ENCODE assay signal across 16 cellular contexts in genomic region chrX:69361286-69361926, GRCh38.
DNase-seq lines count a peak whose midpoint lies in the region; ATAC-seq and TF ChIP-seq lines count a peak whose summit lies in the region.
"Had no signal": no experiment of that assay in that cellular context is flagged by ENCODE, and none has a peak within 500 bp of the region (broad histone marks: within the 10 kb centered on the region; RNA-seq: fewer than 3 reads in every experiment).

No MANE protein-coding gene starts in this region.

- TF ChIP-seq POLR2A in gastroesophageal sphincter (IDR thresholded peaks at IDR 0.05) = no peak

- H3K4me1 ChIP-seq in gastroesophageal sphincter = no peaks in the 10 kb centered on the region
- H3K4me1 ChIP-seq in skeletal muscle satellite cell (ENCODE audit: control insufficient read depth, insufficient read depth, low read length) = peaks cover 24% of the 10 kb centered on the region

- peak; percentile 25 for ATAC-seq in gastroesophageal sphincter
- ATAC-seq: activated naive CD4-positive, alpha-beta T cell treated with anti-CD3 and anti-CD28 coated beads, Interleukin-2, amount 50 U/mL, for 72 hours had no signal

- DNase-seq in GM04504 (ENCODE audit: low read depth) (peak; percentile 28), SW480 (ENCODE audit: low spot score) (peak; percentile 4), occipital lobe (lab: John Stamatoyannopoulos, UW) (no peak), glutamatergic neuron (no peak)
- no peak for DNase-seq in activated CD4-positive, alpha-beta T cell treated with anti-CD3 and anti-CD28 coated beads for 48 hours
- no peak for DNase-seq in activated CD8-positive, alpha-beta memory T cell treated with anti-CD3 and anti-CD28 coated beads, Interleukin-2, amount 50 U/mL, for 4 hours
- DNase-seq: foreskin melanocyte; GOT3; naive B cell; NCI-H2081; stimulated activated naive CD4-positive, alpha-beta T cell had no signal

- H3K9me3 ChIP-seq in gastroesophageal sphincter (no peaks in the 10 kb centered on the region), skeletal muscle satellite cell (replicated peaks; ENCODE audit: low read length) (no peaks in the 10 kb centered on the region)

- H3K4me1 Mint-ChIP-seq in glutamatergic neuron (ENCODE audit: low read depth, unreplicated experiment) = peaks cover 5% of the 10 kb centered on the region
- H3K4me1 Mint-ChIP-seq: CD14-positive monocyte, naive B cell had no signal

- no peak for TF ChIP-seq CTCF in gastroesophageal sphincter (IDR thresholded peaks at IDR 0.05)
- TF ChIP-seq CTCF in glutamatergic neuron (IDR thresholded peaks at IDR 0.05; ENCODE audit: partially characterized antibody, unreplicated experiment) = no peak

- H3K4me3 ChIP-seq in gastroesophageal sphincter (no peak overlapping the region), skeletal muscle satellite cell (ENCODE audit: low read length) (no peak overlapping the region)
- H3K4me3 ChIP-seq: coronary artery had no signal

- H3K9me3 Mint-ChIP-seq in glutamatergic neuron (ENCODE audit: unreplicated experiment) = no peaks in the 10 kb centered on the region
- H3K9me3 Mint-ChIP-seq: activated naive CD4-positive, alpha-beta T cell treated with anti-CD3 and anti-CD28 coated beads, Interleukin-2, amount 50 U/mL, for 72 hours had no signal

- H3K36me3 ChIP-seq in gastroesophageal sphincter = no peaks in the 10 kb centered on the region
- H3K36me3 ChIP-seq in skeletal muscle satellite cell (ENCODE audit: insufficient read depth, low read length) = no peaks in the 10 kb centered on the region

- H3K27ac ChIP-seq in gastroesophageal sphincter = no peak overlapping the region

- no peaks in the 10 kb centered on the region for H3K27me3 Mint-ChIP-seq in glutamatergic neuron (ENCODE audit: unreplicated experiment)
- H3K27me3 Mint-ChIP-seq: naive B cell had no signal

- H3K4me2 ChIP-seq in skeletal muscle satellite cell (ENCODE audit: low read length) = peak overlapping the region; percentile 75

- H3K4me3 Mint-ChIP-seq in glutamatergic neuron (ENCODE audit: unreplicated experiment) = no peak overlapping the region
- H3K4me3 Mint-ChIP-seq: CD14-positive monocyte, naive B cell had no signal

- no peaks in the 10 kb centered on the region for H3K36me3 Mint-ChIP-seq in glutamatergic neuron (ENCODE audit: unreplicated experiment)
- H3K36me3 Mint-ChIP-seq: activated naive CD4-positive, alpha-beta T cell treated with anti-CD3 and anti-CD28 coated beads, Interleukin-2, amount 50 U/mL, for 72 hours; CD14-positive monocyte; naive B cell had no signal

- TF ChIP-seq EP300 in gastroesophageal sphincter (IDR thresholded peaks at IDR 0.05) = no peak

- no peak overlapping the region for H3K27ac Mint-ChIP-seq in glutamatergic neuron (ENCODE audit: unreplicated experiment)
- H3K27ac Mint-ChIP-seq: activated naive CD4-positive, alpha-beta T cell treated with anti-CD3 and anti-CD28 coated beads, Interleukin-2, amount 50 U/mL, for 72 hours; CD14-positive monocyte; naive B cell had no signal

- H3K27me3 ChIP-seq in gastroesophageal sphincter (no peaks in the 10 kb centered on the region), skeletal muscle satellite cell (ENCODE audit: control insufficient read depth, insufficient read depth, low read length) (no peaks in the 10 kb centered on the region)

- no peak overlapping the region for H3K9ac ChIP-seq in skeletal muscle satellite cell (ENCODE audit: low read depth, low read length)

- 0 to 29% methylated on average over 1 to 6 of the region's 6 CpGs for WGBS in gastroesophageal sphincter (ENCODE audit: low coverage in 1 of 2), 2 donors

Comparison
In these comparisons a context has a peak if more than half of its experiments do, and no peak if none do; other contexts are left out.
1. DNase-seq: peak in GM04504 (single experiment) and SW480 (single experiment); none in occipital lobe (single experiment), activated CD4-positive, alpha-beta T cell treated with anti-CD3 and anti-CD28 coated beads for 48 hours (single experiment), glutamatergic neuron (single experiment) and activated CD8-positive, alpha-beta memory T cell treated with anti-CD3 and anti-CD28 coated beads, Interleukin-2, amount 50 U/mL, for 4 hours (single experiment).